ENCODE assay signal across 1 cellular context in genomic region chr7:30755384-30756154, GRCh38.
TF ChIP-seq lines count a peak whose summit lies in the region.

No MANE protein-coding gene starts in this region.

TF ChIP-seq in GM23338, 12 proteins besides CTCF, POLR2A, EP300 and RAD21 (continued from another document):
- no peak for TF ChIP-seq ZNF462 (CRISPR knock-in tag; IDR thresholded peaks at IDR 0.05)
- TF ChIP-seq POLR2AphosphoS5 (IDR thresholded peaks at IDR 0.05; ENCODE audit: low read depth), result no peak
- TF ChIP-seq NANOG (IDR thresholded peaks at IDR 0.05; ENCODE audit: borderline replicate concordance), result no peak
- TF ChIP-seq ETS1 (IDR thresholded peaks at IDR 0.05), result no peak
- TF ChIP-seq EZH2 (IDR thresholded peaks at IDR 0.05; ENCODE audit: low read depth, unreplicated experiment), result no peak
- no peak for TF ChIP-seq JUNB (IDR thresholded peaks at IDR 0.05; ENCODE audit: unreplicated experiment)
- TF ChIP-seq REST (IDR thresholded peaks at IDR 0.05; ENCODE audit: unreplicated experiment), result no peak
- no peak for TF ChIP-seq ZNF114 (CRISPR knock-in tag; IDR thresholded peaks at IDR 0.05)
- no peak for TF ChIP-seq STAT1 (IDR thresholded peaks at IDR 0.05; ENCODE audit: unreplicated experiment)
TF ChIP-seq in GM23338: peak in this region for 0.
